Comparison of ENCODE assay signal across 1 cellular context in the genomic region with DNA sequence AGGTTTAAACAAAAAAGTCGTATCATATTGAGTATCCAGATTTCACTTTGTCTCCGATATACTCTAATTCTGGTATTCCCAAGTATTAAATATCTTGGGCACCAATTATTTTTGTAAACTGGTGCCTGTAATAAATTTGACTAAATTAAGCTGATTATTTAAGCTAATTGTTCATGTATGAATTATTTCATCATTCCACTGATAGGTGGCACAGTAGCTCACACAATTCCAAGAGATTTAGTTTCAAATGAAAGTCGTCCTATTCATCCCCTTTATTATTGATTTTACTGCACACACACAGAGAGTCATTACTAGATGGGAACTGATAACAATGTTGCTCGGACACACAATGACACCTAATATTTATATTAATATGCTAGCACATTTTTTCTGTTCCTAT.
TF ChIP-seq lines count a peak whose summit lies in the region.

No MANE protein-coding gene starts in this region.

TF ChIP-seq in SK-N-SH, 30 proteins besides CTCF, POLR2A, EP300 and RAD21 (continued from another document):
- TF ChIP-seq, protein P1, sequence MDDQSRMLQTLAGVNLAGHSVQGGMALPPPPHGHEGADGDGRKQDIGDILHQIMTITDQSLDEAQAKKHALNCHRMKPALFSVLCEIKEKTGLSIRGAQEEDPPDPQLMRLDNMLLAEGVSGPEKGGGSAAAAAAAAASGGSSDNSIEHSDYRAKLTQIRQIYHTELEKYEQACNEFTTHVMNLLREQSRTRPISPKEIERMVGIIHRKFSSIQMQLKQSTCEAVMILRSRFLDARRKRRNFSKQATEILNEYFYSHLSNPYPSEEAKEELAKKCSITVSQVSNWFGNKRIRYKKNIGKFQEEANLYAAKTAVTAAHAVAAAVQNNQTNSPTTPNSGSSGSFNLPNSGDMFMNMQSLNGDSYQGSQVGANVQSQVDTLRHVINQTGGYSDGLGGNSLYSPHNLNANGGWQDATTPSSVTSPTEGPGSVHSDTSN (IDR thresholded peaks at IDR 0.05) = no peak
- TF ChIP-seq MXI1 (IDR thresholded peaks at IDR 0.05; ENCODE audit: low read depth, low read length) (no peak), TCF12 (IDR thresholded peaks at IDR 0.05) (no peak), EZH2phosphoT487 (IDR thresholded peaks at IDR 0.05; ENCODE audit: borderline replicate concordance, low read depth) (no peak), FOXM1 (IDR thresholded peaks at IDR 0.05; ENCODE audit: low read depth) (no peak), MEF2A (IDR thresholded peaks at IDR 0.05; ENCODE audit: borderline replicate concordance, low read depth) (no peak), FOSL2 (IDR thresholded peaks at IDR 0.05; ENCODE audit: borderline replicate concordance, low read depth) (no peak)
- TF ChIP-seq, protein P2, sequence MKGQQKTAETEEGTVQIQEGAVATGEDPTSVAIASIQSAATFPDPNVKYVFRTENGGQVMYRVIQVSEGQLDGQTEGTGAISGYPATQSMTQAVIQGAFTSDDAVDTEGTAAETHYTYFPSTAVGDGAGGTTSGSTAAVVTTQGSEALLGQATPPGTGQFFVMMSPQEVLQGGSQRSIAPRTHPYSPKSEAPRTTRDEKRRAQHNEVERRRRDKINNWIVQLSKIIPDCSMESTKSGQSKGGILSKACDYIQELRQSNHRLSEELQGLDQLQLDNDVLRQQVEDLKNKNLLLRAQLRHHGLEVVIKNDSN (IDR thresholded peaks at IDR 0.05; ENCODE audit: borderline replicate concordance, low read depth) = no peak
